ENCODE assay signal across 9 cellular contexts in genomic region chr11:12248330-12248729, GRCh38.
DNase-seq lines count a peak whose midpoint lies in the region; ATAC-seq and TF ChIP-seq lines count a peak whose summit lies in the region.
"Had no signal": no experiment of that assay in that cellular context is flagged by ENCODE, and none has a peak within 500 bp of the region (broad histone marks: within the 10 kb centered on the region; RNA-seq: fewer than 3 reads in every experiment).

No MANE protein-coding gene starts in this region.

- no peaks in the 10 kb centered on the region for H3K9me3 ChIP-seq in CD4-positive, alpha-beta T cell (ENCODE audit: control insufficient read depth, low read length)
- H3K9me3 ChIP-seq: BLaER1 had no signal

- peak overlapping the region; percentile 27 for H3K27ac Mint-ChIP-seq in mesothelial cell of epicardium
- no peak overlapping the region for H3K27ac Mint-ChIP-seq in CD4-positive, alpha-beta T cell

- no peak overlapping the region for H3K4me3 ChIP-seq in mesendoderm (ENCODE audit: low read length)
- H3K4me3 ChIP-seq: BLaER1 had no signal

- no peak overlapping the region for H3K9ac ChIP-seq in mesendoderm (ENCODE audit: low read length)
- H3K9ac ChIP-seq: BLaER1 had no signal

- no peak for TF ChIP-seq CTCF in mesothelial cell of epicardium (IDR thresholded peaks at IDR 0.05; ENCODE audit: unreplicated experiment)
- no peak for TF ChIP-seq CTCF in CD4-positive, alpha-beta T cell (IDR thresholded peaks at IDR 0.05)

- no peak overlapping the region for H2BK5ac ChIP-seq in mesendoderm (ENCODE audit: low read length)

- no peak overlapping the region for H2BK15ac ChIP-seq in mesendoderm (replicated peaks; ENCODE audit: low read depth)

- H2BK120ac ChIP-seq in mesendoderm (ENCODE audit: low read depth, low read length) = no peak overlapping the region

- H3K9me3 Mint-ChIP-seq in mesothelial cell of epicardium = no peaks in the 10 kb centered on the region
- no peaks in the 10 kb centered on the region for H3K9me3 Mint-ChIP-seq in CD4-positive, alpha-beta T cell

- WGBS in mesendoderm (ENCODE audit: extremely low coverage, insufficient coverage, low lambda C conversion rate) = no CpG with 5 or more reads among the region's 5 CpGs

- H3K4me2 ChIP-seq in mesendoderm (ENCODE audit: low read length) = no peak overlapping the region
- H3K4me2 ChIP-seq: BLaER1 had no signal

- H3K4me1 Mint-ChIP-seq in mesothelial cell of epicardium = peaks cover 19% of the 10 kb centered on the region
- H3K4me1 Mint-ChIP-seq in CD4-positive, alpha-beta T cell (ENCODE audit: low read depth) = peaks cover 8% of the 10 kb centered on the region

- ATAC-seq in CD4-positive, alpha-beta T cell (ENCODE audit: poor library complexity) = no peak
- ATAC-seq in HG02763 (IDR thresholded peaks at IDR 0.05; ENCODE audit: unreplicated experiment) = no peak
- ATAC-seq in HG03432 (IDR thresholded peaks at IDR 0.05; ENCODE audit: unreplicated experiment) = no peak

- H3K4me1 ChIP-seq in mesendoderm (ENCODE audit: control insufficient read depth, low read depth, low read length) = peaks cover 2% of the 10 kb centered on the region

- no peaks in the 10 kb centered on the region for H3K79me2 ChIP-seq in mesendoderm (ENCODE audit: control insufficient read depth, insufficient read depth, low read length)

- H3K23ac ChIP-seq in mesendoderm (ENCODE audit: low read length) = no peak overlapping the region

- POLR2A ChIA-PET in CD4-positive, alpha-beta T cell (lab: Charles Lee) = no interaction called here

- no peak overlapping the region for H3K4ac ChIP-seq in mesendoderm (ENCODE audit: low read depth, low read length)

- no peak overlapping the region for H4K8ac ChIP-seq in mesendoderm (ENCODE audit: low read depth, low read length)

- intact Hi-C loops in CD4-positive, alpha-beta T cell (cut with DNase I, micrococcal nuclease) = no loop called here

- DNase-seq in Ammon's horn (ENCODE audit: low spot score) (peak; percentile 88), NCI-H2081 (lab: John Stamatoyannopoulos, UW) (peak; percentile 89 to 94), dermis blood vessel endothelial cell (peak; percentile 68), mesothelial cell of epicardium (ENCODE audit: low spot score in 2 of 2, unreplicated experiment in 2 of 2) (peak in 1 of 2 experiments; percentile 54), mesendoderm (no peak)
- DNase-seq in CD4-positive, alpha-beta T cell = no peak

- no peak overlapping the region for H4K5ac ChIP-seq in mesendoderm (ENCODE audit: low read length)

- no peaks in the 10 kb centered on the region for H3K79me1 ChIP-seq in mesendoderm (ENCODE audit: low read length)

- no peaks in the 10 kb centered on the region for H3K36me3 Mint-ChIP-seq in mesothelial cell of epicardium
- H3K36me3 Mint-ChIP-seq in CD4-positive, alpha-beta T cell (ENCODE audit: low read depth) = no peaks in the 10 kb centered on the region

- no peak overlapping the region for H3K4me3 Mint-ChIP-seq in mesothelial cell of epicardium
- no peak overlapping the region for H3K4me3 Mint-ChIP-seq in CD4-positive, alpha-beta T cell

- CTCF ChIA-PET in CD4-positive, alpha-beta T cell (lab: Charles Lee) = no interaction called here

- H3K27me3 Mint-ChIP-seq in mesothelial cell of epicardium (ENCODE audit: low read depth) = no peaks in the 10 kb centered on the region
- no peaks in the 10 kb centered on the region for H3K27me3 Mint-ChIP-seq in CD4-positive, alpha-beta T cell

- H3K18ac ChIP-seq in mesendoderm (ENCODE audit: low read length) = no peak overlapping the region

- H3K36me3 ChIP-seq in mesendoderm (ENCODE audit: control insufficient read depth, insufficient read depth, low read length) = no peaks in the 10 kb centered on the region
- H3K36me3 ChIP-seq: BLaER1 had no signal

- H3K27ac ChIP-seq in CD4-positive, alpha-beta T cell (ENCODE audit: low read depth, low read length) = no peak overlapping the region
- H3K27ac ChIP-seq in mesendoderm (ENCODE audit: low read depth, low read length) = no peak overlapping the region
- H3K27ac ChIP-seq: BLaER1 had no signal

- H2AK5ac ChIP-seq in mesendoderm (ENCODE audit: low read length) = no peak overlapping the region

- no peaks in the 10 kb centered on the region for H3K27me3 ChIP-seq in CD4-positive, alpha-beta T cell (ENCODE audit: control insufficient read depth, insufficient read depth, low read length)
- H3K27me3 ChIP-seq in mesendoderm (ENCODE audit: insufficient read depth, low read length, poor library complexity) = no peaks in the 10 kb centered on the region
- H3K27me3 ChIP-seq: BLaER1 had no signal

- H3K56ac ChIP-seq in mesendoderm (ENCODE audit: low read length) = no peak overlapping the region

Comparison
In these comparisons a context has a peak if more than half of its experiments do, and no peak if none do; other contexts are left out.
1. DNase-seq: peak in Ammon's horn (single experiment), NCI-H2081 (2 of 2) and dermis blood vessel endothelial cell (single experiment); none in CD4-positive, alpha-beta T cell (0 of 10) and mesendoderm (single experiment).